ENCODE assay signal across 7 cellular contexts in genomic region chr16:83437036-83437435, GRCh38.
"Had no signal": no experiment of that assay in that cellular context is flagged by ENCODE, and none has a peak within 500 bp of the region (broad histone marks: within the 10 kb centered on the region; RNA-seq: fewer than 3 reads in every experiment).

No MANE protein-coding gene starts in this region.

- H3K27ac ChIP-seq: HL-60, KMS-11 had no signal

- H3K4me2 ChIP-seq: KMS-11 had no signal

- DNase-seq: IMR-90, KBM-7, KG1 had no signal

- ATAC-seq: HepG2 had no signal

- H3K9ac ChIP-seq: KMS-11 had no signal

- FAIRE-seq: HepG2, HTR-8/SVneo had no signal
